Comparison of ENCODE assay signal across 2 cellular contexts in the genomic region with DNA sequence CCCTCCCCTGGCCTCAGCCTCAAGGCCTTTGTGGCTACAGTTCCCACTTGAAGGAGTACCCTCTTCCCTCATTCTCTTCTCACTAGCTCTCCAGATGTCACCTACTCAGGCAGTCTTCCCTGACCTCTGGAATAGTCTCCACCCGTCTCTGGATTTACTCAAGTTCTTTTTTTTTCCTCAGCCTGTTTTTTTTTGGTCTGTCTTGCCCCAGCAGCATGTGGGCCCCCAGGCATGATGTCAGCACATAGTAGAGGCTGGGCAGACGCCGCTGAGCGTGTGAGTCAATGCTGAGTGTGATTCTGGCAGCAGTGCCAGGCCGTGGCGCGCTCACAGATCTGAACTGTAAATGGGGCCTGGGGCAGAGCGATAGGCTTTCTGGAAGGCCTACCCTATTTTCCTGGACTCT.
TF ChIP-seq lines count a peak whose summit lies in the region.

No MANE protein-coding gene starts in this region.

TF ChIP-seq in IMR-90, 13 proteins besides CTCF, POLR2A, EP300 and RAD21:
- TF ChIP-seq FOS (IDR thresholded peaks at IDR 0.05; ENCODE audit: low read depth, low read length) = peak; percentile 70
- TF ChIP-seq MAFK (IDR thresholded peaks at IDR 0.05; ENCODE audit: low read depth, low read length) = peak; percentile 34; the same call in 1 of the 2 replicates
- TF ChIP-seq CEBPB (IDR thresholded peaks at IDR 0.05; ENCODE audit: low read depth, low read length) = 0 out of 2 replicates have a peak, but pooled peaks have one; percentile 32
- peak; percentile 43; the same call in 1 of the 2 replicates for TF ChIP-seq BHLHE40 (IDR thresholded peaks at IDR 0.05; ENCODE audit: low read depth, low read length)
- TF ChIP-seq NFE2L2 (IDR thresholded peaks at IDR 0.05; ENCODE audit: low read depth, low read length) = peak; percentile 64
- 0 out of 2 replicates have a peak, but pooled peaks have one; percentile 30 for TF ChIP-seq MXI1 (IDR thresholded peaks at IDR 0.05; ENCODE audit: borderline replicate concordance, low read depth, low read length)

TF ChIP-seq in SK-N-SH, 30 proteins besides CTCF, POLR2A, EP300 and RAD21:
- peak; percentile 46 for TF ChIP-seq POLR2AphosphoS5 (IDR thresholded peaks at IDR 0.05; ENCODE audit: low read depth, low read length)
- TF ChIP-seq, protein P1, sequence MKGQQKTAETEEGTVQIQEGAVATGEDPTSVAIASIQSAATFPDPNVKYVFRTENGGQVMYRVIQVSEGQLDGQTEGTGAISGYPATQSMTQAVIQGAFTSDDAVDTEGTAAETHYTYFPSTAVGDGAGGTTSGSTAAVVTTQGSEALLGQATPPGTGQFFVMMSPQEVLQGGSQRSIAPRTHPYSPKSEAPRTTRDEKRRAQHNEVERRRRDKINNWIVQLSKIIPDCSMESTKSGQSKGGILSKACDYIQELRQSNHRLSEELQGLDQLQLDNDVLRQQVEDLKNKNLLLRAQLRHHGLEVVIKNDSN (IDR thresholded peaks at IDR 0.05; ENCODE audit: borderline replicate concordance, low read depth) = peak; percentile 42; the same call in 1 of the 2 replicates
- TF ChIP-seq, protein P2, sequence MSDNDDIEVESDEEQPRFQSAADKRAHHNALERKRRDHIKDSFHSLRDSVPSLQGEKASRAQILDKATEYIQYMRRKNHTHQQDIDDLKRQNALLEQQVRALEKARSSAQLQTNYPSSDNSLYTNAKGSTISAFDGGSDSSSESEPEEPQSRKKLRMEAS (IDR thresholded peaks at IDR 0.05; ENCODE audit: low read depth) = peak; percentile 93
- peak; percentile 48; the same call in 1 of the 2 replicates for TF ChIP-seq SIN3A (IDR thresholded peaks at IDR 0.05; ENCODE audit: borderline replicate concordance, low read depth, low read length)
- peak; percentile 41; the same call in 1 of the 2 replicates for TF ChIP-seq TAF1 (IDR thresholded peaks at IDR 0.05; ENCODE audit: borderline replicate concordance, low read depth, low read length)
- TF ChIP-seq FOSL2 (IDR thresholded peaks at IDR 0.05; ENCODE audit: borderline replicate concordance, low read depth) = peak; percentile 87
- peak; percentile 96 for TF ChIP-seq TCF12 (IDR thresholded peaks at IDR 0.05)
- TF ChIP-seq JUND (IDR thresholded peaks at IDR 0.05) = peak; percentile 80; the same call in 1 of the 2 replicates
- peak; percentile 79 for TF ChIP-seq PBX3 (IDR thresholded peaks at IDR 0.05)
- peak; percentile 93 for TF ChIP-seq NFIC (IDR thresholded peaks at IDR 0.05; ENCODE audit: borderline replicate concordance)
- peak; percentile 40; the same call in 1 of the 2 replicates for TF ChIP-seq TEAD4 (IDR thresholded peaks at IDR 0.05; ENCODE audit: borderline replicate concordance, insufficient read depth)
